8 cellular contexts compared by ENCODE assay signal in genomic region chr9:32378993-32379729, GRCh38. TPM values are rescaled to one million over a fixed set of nuclear protein-coding genes. Genes with fewer than 3 reads are reported as not detected.
DNase-seq lines count a peak whose midpoint lies in the region; ATAC-seq and TF ChIP-seq lines count a peak whose summit lies in the region.

No MANE protein-coding gene starts in this region.

- CTCF ChIA-PET in activated CD8-positive, alpha-beta T cell treated with anti-CD3 and anti-CD28 coated beads for 36 hours (lab: Charles Lee) = interaction anchor here (0.7 to 7.3 kb wide), 61 partner anchors 8 to 1135 kb away, joined by 3 to 477 read pairs (median 6); partner anchors contain the start of genes NDUFB6, RIGI, SMIM27 and TOPORS

- H3K4me1 Mint-ChIP-seq in activated CD8-positive, alpha-beta T cell treated with anti-CD3 and anti-CD28 coated beads for 36 hours (ENCODE audit: low read depth) = peaks cover 14% of the 10 kb centered on the region
- peaks cover 20% of the 10 kb centered on the region for H3K4me1 Mint-ChIP-seq in nephron progenitor cell

- H3K9me3 Mint-ChIP-seq in activated CD8-positive, alpha-beta T cell treated with anti-CD3 and anti-CD28 coated beads for 36 hours = no peaks in the 10 kb centered on the region
- H3K9me3 Mint-ChIP-seq in nephron progenitor cell = no peaks in the 10 kb centered on the region

- no peaks in the 10 kb centered on the region for H3K36me3 Mint-ChIP-seq in activated CD8-positive, alpha-beta T cell treated with anti-CD3 and anti-CD28 coated beads for 36 hours (ENCODE audit: low read depth)
- no peaks in the 10 kb centered on the region for H3K36me3 Mint-ChIP-seq in nephron progenitor cell (ENCODE audit: low read depth)

- H3K4me3 ChIP-seq in fibroblast of mammary gland (ENCODE audit: control insufficient read depth, low read depth, low read length) = no peak overlapping the region

- no peak overlapping the region for H3K27ac Mint-ChIP-seq in activated CD8-positive, alpha-beta T cell treated with anti-CD3 and anti-CD28 coated beads for 36 hours
- H3K27ac Mint-ChIP-seq in nephron progenitor cell = no peak overlapping the region

- peak overlapping the region; percentile 33 for H3K4me3 Mint-ChIP-seq in activated CD8-positive, alpha-beta T cell treated with anti-CD3 and anti-CD28 coated beads for 36 hours
- H3K4me3 Mint-ChIP-seq in nephron progenitor cell = peak overlapping the region; percentile 47

- peaks cover 12% of the 10 kb centered on the region for H3K27me3 Mint-ChIP-seq in activated CD8-positive, alpha-beta T cell treated with anti-CD3 and anti-CD28 coated beads for 36 hours
- H3K27me3 Mint-ChIP-seq in nephron progenitor cell (ENCODE audit: low read depth, poor library complexity) = peaks cover 46% of the 10 kb centered on the region

- ATAC-seq in GM19463 (IDR thresholded peaks at IDR 0.05; ENCODE audit: unreplicated experiment) = peak; percentile 65
- peak; percentile 79 for ATAC-seq in HG03469 (IDR thresholded peaks at IDR 0.05; ENCODE audit: unreplicated experiment)
- ATAC-seq in activated CD8-positive, alpha-beta T cell treated with anti-CD3 and anti-CD28 coated beads for 36 hours = peak; percentile 87

- DNase-seq in ELF-1 (ENCODE audit: low read depth, low spot score) (peak; percentile 27), NCI-H526 treated with DMSO at 0.1 percent for 48 hours (lab: John Stamatoyannopoulos, UW) (peak; percentile 72), fibroblast of mammary gland (ENCODE audit: low read depth) (peak; percentile 85), nephron progenitor cell (peak; percentile 33), GOT3 (lab: John Stamatoyannopoulos, UW) (no peak)
- peak; percentile 46 for DNase-seq in activated CD8-positive, alpha-beta T cell treated with anti-CD3 and anti-CD28 coated beads for 36 hours

- POLR2A ChIA-PET in activated CD8-positive, alpha-beta T cell treated with anti-CD3 and anti-CD28 coated beads for 36 hours (lab: Charles Lee) = interaction anchor here (0.9 to 2.1 kb wide), 3 partner anchors 147 to 201 kb away, joined by 3 to 10 read pairs (median 5); partner anchors contain the start of gene RIGI

- TF ChIP-seq CTCF in activated CD8-positive, alpha-beta T cell treated with anti-CD3 and anti-CD28 coated beads for 36 hours (IDR thresholded peaks at IDR 0.05) = peak; percentile 68
- TF ChIP-seq CTCF in fibroblast of mammary gland (conservative IDR thresholded peaks at IDR 0.05; ENCODE audit: control insufficient read depth, insufficient read depth, low read depth, low read length) (peak; percentile 94), nephron progenitor cell (IDR thresholded peaks at IDR 0.05) (peak; percentile 71)

- intact Hi-C loops in activated CD8-positive, alpha-beta T cell treated with anti-CD3 and anti-CD28 coated beads for 36 hours (cut with micrococcal nuclease) = loop anchor here (1.0 to 5.0 kb wide), 4 partner anchors 54 to 588 kb away; partner anchors contain the start of gene RIGI

RNA-seq across cellular contexts. Expression of gene ACO1, which starts 5.3 kb away (rescaled TPM):
- 10 to 100 TPM; 15.3 to 15.7 TPM for total RNA-seq in activated CD8-positive, alpha-beta T cell treated with anti-CD3 and anti-CD28 coated beads for 36 hours
